Comparison of ENCODE assay signal across 11 cellular contexts in the genomic region with DNA sequence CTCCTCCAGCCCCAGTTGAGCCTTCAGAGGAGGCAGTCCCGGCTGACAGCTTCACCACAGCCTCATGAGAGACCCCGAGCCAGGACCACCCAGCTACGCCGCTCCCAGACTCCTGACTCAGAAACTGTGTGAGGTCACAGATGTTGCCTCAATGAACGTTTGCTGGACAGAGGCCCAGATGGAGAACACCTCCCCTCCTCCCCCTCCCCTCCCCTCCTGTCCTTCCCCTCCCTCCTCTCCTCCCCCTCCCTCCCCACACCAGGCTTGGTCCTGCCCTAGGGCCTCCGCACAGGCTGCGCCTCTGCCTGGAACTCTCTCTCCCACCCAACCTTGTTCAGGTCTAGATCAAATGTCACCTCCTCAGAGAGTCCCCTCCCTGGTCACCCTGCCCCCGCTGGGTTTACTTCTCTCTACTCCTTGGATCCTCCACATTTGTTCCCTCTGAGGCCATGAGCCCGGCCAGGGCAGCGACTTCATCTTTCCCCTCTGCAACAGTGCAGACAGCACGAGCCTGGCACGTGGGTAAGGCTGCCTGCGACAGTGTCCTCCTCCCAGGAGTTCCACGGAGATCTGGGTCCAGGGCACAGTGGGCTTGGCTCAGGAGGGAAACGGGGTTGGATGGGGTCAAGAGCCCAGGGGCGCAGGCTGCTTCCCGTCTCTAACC. TPM values are rescaled to one million over a fixed set of nuclear protein-coding genes. Genes with fewer than 3 reads are reported as not detected.
A peak's percentile ranks its signal among the peaks of the same experiment; 100 is the strongest.
DNase-seq lines count a peak whose midpoint lies in the region; ATAC-seq and TF ChIP-seq lines count a peak whose summit lies in the region.
"Had no signal": no experiment of that assay in that cellular context is flagged by ENCODE, and none has a peak within 500 bp of the region (broad histone marks: within the 10 kb centered on the region; RNA-seq: fewer than 3 reads in every experiment).

No MANE protein-coding gene starts in this region.

- H3K36me3 Mint-ChIP-seq in activated B cell treated with CpG ODN at 0.5 μM for 24 hours (ENCODE audit: low read depth) (peaks cover 6% of the 10 kb centered on the region), neural progenitor cell (peaks cover 17% of the 10 kb centered on the region)

- peak; percentile 55 for DNase-seq in EH (ENCODE audit: low read depth)
- no peak for DNase-seq in activated B cell treated with CpG ODN at 0.5 μM for 24 hours
- DNase-seq in fibroblast of the conjunctiva (ENCODE audit: low read depth): peak; percentile 35
- DNase-seq in neural progenitor cell (ENCODE audit: low spot score): peak; percentile 56
- no peak for DNase-seq in stimulated activated CD4-positive, alpha-beta T cell treated with anti-CD3 and anti-CD28 coated beads, Interleukin-4, amount 100 ng/mL, for 4 hours
- no peak for DNase-seq in foreskin melanocyte
- DNase-seq in MG63: no peak
- DNase-seq: amniotic stem cell, GF-D8, NCI-H1417 treated with DMSO at 0.1 percent for 48 hours had no signal

- H3K27ac Mint-ChIP-seq in activated B cell treated with CpG ODN at 0.5 μM for 24 hours: peak overlapping the region; percentile 63
- H3K27ac Mint-ChIP-seq in neural progenitor cell: no peak overlapping the region

- H3F3A ChIP-seq in neural progenitor cell (ENCODE audit: low read depth): peaks cover 8% of the 10 kb centered on the region

- H3K9me3 ChIP-seq in neural progenitor cell (ENCODE audit: low read depth) (no peaks in the 10 kb centered on the region), MG63 (no peaks in the 10 kb centered on the region)

- intact Hi-C loops in activated B cell treated with CpG ODN at 0.5 μM for 24 hours (cut with micrococcal nuclease): no loop called here

- H3K27me3 Mint-ChIP-seq in activated B cell treated with CpG ODN at 0.5 μM for 24 hours: no peaks in the 10 kb centered on the region
- H3K27me3 Mint-ChIP-seq in neural progenitor cell (ENCODE audit: insufficient read depth, low read depth): peaks cover 9% of the 10 kb centered on the region

- ATAC-seq in activated B cell treated with CpG ODN at 0.5 μM for 24 hours (ENCODE audit: low read depth): no peak
- ATAC-seq in HG02610 (IDR thresholded peaks at IDR 0.05; ENCODE audit: unreplicated experiment): no peak

- peaks cover 10% of the 10 kb centered on the region for H3K4me1 ChIP-seq in neural progenitor cell

- no peak overlapping the region for H3K9ac ChIP-seq in neural progenitor cell

- H2AFZ ChIP-seq in neural progenitor cell (replicated peaks): no peak overlapping the region

- no peak overlapping the region for H3K27ac ChIP-seq in neural progenitor cell

- H3K27me3 ChIP-seq in neural progenitor cell: no peaks in the 10 kb centered on the region
- H3K27me3 ChIP-seq in MG63: no peaks in the 10 kb centered on the region

- H3K9me3 Mint-ChIP-seq in activated B cell treated with CpG ODN at 0.5 μM for 24 hours: no peaks in the 10 kb centered on the region
- peaks cover 11% of the 10 kb centered on the region for H3K9me3 Mint-ChIP-seq in neural progenitor cell

- H4K20me1 ChIP-seq in neural progenitor cell (ENCODE audit: low read depth): peaks cover 49% of the 10 kb centered on the region

- no peak overlapping the region for H3K4me3 ChIP-seq in neural progenitor cell
- H3K4me3 ChIP-seq in MG63: no peak overlapping the region

- H3K79me2 ChIP-seq in neural progenitor cell (ENCODE audit: low read depth): peaks cover 44% of the 10 kb centered on the region

- H3K4me1 Mint-ChIP-seq in activated B cell treated with CpG ODN at 0.5 μM for 24 hours (peaks cover 34% of the 10 kb centered on the region), neural progenitor cell (peaks cover 26% of the 10 kb centered on the region)

- H3K36me3 ChIP-seq in neural progenitor cell (no peaks in the 10 kb centered on the region), MG63 (peaks cover 3% of the 10 kb centered on the region; the same call in 1 of the 2 replicates)

- POLR2A ChIA-PET in activated B cell treated with CpG ODN at 0.5 μM for 24 hours (lab: Charles Lee): interaction anchor here (0.7 to 1.5 kb wide), 2 partner anchors 15 to 16 kb away, joined by 5 to 8 read pairs; no protein-coding TSS in a partner anchor

- CTCF ChIA-PET in activated B cell treated with CpG ODN at 0.5 μM for 24 hours (lab: Charles Lee): no interaction called here

- H3K4me2 ChIP-seq in neural progenitor cell: no peak overlapping the region

- no peak for TF ChIP-seq CTCF in activated B cell treated with CpG ODN at 0.5 μM for 24 hours (IDR thresholded peaks at IDR 0.05)
- no peak for TF ChIP-seq CTCF in neural progenitor cell (IDR thresholded peaks at IDR 0.05)

- H3K4me3 Mint-ChIP-seq in activated B cell treated with CpG ODN at 0.5 μM for 24 hours (no peak overlapping the region), neural progenitor cell (no peak overlapping the region)

RNA-seq across cellular contexts. Expression of gene PIP5K1C, which starts 17.4 kb away (rescaled TPM):
- total RNA-seq in activated B cell treated with CpG ODN at 0.5 μM for 24 hours (28.3 and 31.1 TPM in 2 replicates), neural progenitor cell (ENCODE audit: low replicate concordance) (8.6 and 26.6 TPM in 2 replicates)
- 2.8 and 5.6 TPM in 2 replicates for total RNA-seq in MG63 (2014; rRNA removed; shearing (Covaris generic); ENCODE audit: low replicate concordance)

RNA-seq across cellular contexts. Expression of gene TJP3, which starts 25.3 kb away (rescaled TPM):
- total RNA-seq in activated B cell treated with CpG ODN at 0.5 μM for 24 hours (0.86 and 1.7 TPM in 2 replicates), neural progenitor cell (ENCODE audit: low replicate concordance) (14.7 and 32.5 TPM in 2 replicates)
- total RNA-seq in MG63 (2014; rRNA removed; shearing (Covaris generic); ENCODE audit: low replicate concordance): not detected in 2 replicates

RNA-seq across cellular contexts. Expression of gene CACTIN, which starts 56.3 kb away (rescaled TPM):
- total RNA-seq in activated B cell treated with CpG ODN at 0.5 μM for 24 hours: 45.3 and 48.1 TPM in 2 replicates
- 6.0 and 35.4 TPM in 2 replicates for total RNA-seq in neural progenitor cell (ENCODE audit: low replicate concordance)
- 13.1 and 25.3 TPM in 2 replicates for total RNA-seq in MG63 (2014; rRNA removed; shearing (Covaris generic); ENCODE audit: low replicate concordance)

Comparison
In these comparisons a context has a peak if more than half of its experiments do, and no peak if none do; other contexts are left out.
1. DNase-seq: peak in EH (single experiment), fibroblast of the conjunctiva (single experiment) and neural progenitor cell (single experiment); none in activated B cell treated with CpG ODN at 0.5 μM for 24 hours (single experiment), stimulated activated CD4-positive, alpha-beta T cell treated with anti-CD3 and anti-CD28 coated beads, Interleukin-4, amount 100 ng/mL, for 4 hours (0 of 2), foreskin melanocyte (single experiment) and MG63 (single experiment).